18 cellular contexts compared by ENCODE assay signal in genomic region chr3:184485906-184486305, GRCh38.
DNase-seq lines count a peak whose midpoint lies in the region; ATAC-seq and TF ChIP-seq lines count a peak whose summit lies in the region.
"Had no signal": no experiment of that assay in that cellular context is flagged by ENCODE, and none has a peak within 500 bp of the region (broad histone marks: within the 10 kb centered on the region; RNA-seq: fewer than 3 reads in every experiment).

No MANE protein-coding gene starts in this region.

- H3K27ac Mint-ChIP-seq in activated CD8-positive, alpha-beta T cell treated with anti-CD3 and anti-CD28 coated beads, Interleukin-2, amount 10 ng/mL, durations not matched to agents 7 days and 5 days = no peak overlapping the region
- H3K27ac Mint-ChIP-seq: CD4-positive, CD25-positive, alpha-beta regulatory T cell; CD8-positive, alpha-beta memory T cell had no signal

- no peaks in the 10 kb centered on the region for H3K27me3 ChIP-seq in right atrium auricular region

- H3K4me1 ChIP-seq in right atrium auricular region (no peaks in the 10 kb centered on the region), HEK293 (ENCODE audit: control insufficient read depth, insufficient read depth, low read length) (peaks cover 7% of the 10 kb centered on the region)

- no peaks in the 10 kb centered on the region for H3K9me3 Mint-ChIP-seq in activated CD8-positive, alpha-beta T cell treated with anti-CD3 and anti-CD28 coated beads, Interleukin-2, amount 10 ng/mL, durations not matched to agents 7 days and 5 days (ENCODE audit: insufficient read depth)
- H3K9me3 Mint-ChIP-seq: CD4-positive, CD25-positive, alpha-beta regulatory T cell; CD8-positive, alpha-beta memory T cell had no signal

- H3K9me3 ChIP-seq in right atrium auricular region (no peaks in the 10 kb centered on the region), HEK293 (ENCODE audit: control insufficient read depth, insufficient read depth, low read depth, low read length) (no peaks in the 10 kb centered on the region), SK-N-MC (ENCODE audit: low read depth, low read length) (no peaks in the 10 kb centered on the region)
- H3K9me3 ChIP-seq: BE2C had no signal

- no peak overlapping the region for H3K4me3 ChIP-seq in right atrium auricular region
- H3K4me3 ChIP-seq in HEK293 (ENCODE audit: low read depth, low read length) = no peak overlapping the region
- H3K4me3 ChIP-seq in SK-N-MC = peak overlapping the region; percentile 43; the same call in 1 of the 2 replicates

- CTCF ChIA-PET in HEK293 (lab: Yijun Ruan, JAX) = no interaction called here
- CTCF ChIA-PET in activated CD8-positive, alpha-beta T cell treated with anti-CD3 and anti-CD28 coated beads, Interleukin-2, amount 10 ng/mL, durations not matched to agents 7 days and 5 days (lab: Charles Lee) = interaction anchor here (1.5 kb wide), 1 partner anchor 28 kb away, joined by 3 read pairs; no protein-coding TSS in a partner anchor

- no peaks in the 10 kb centered on the region for H3K36me3 Mint-ChIP-seq in activated CD8-positive, alpha-beta T cell treated with anti-CD3 and anti-CD28 coated beads, Interleukin-2, amount 10 ng/mL, durations not matched to agents 7 days and 5 days (ENCODE audit: low read depth)
- H3K36me3 Mint-ChIP-seq: CD4-positive, CD25-positive, alpha-beta regulatory T cell; CD8-positive, alpha-beta memory T cell had no signal

- intact Hi-C loops in left ventricle myocardium superior (cut with micrococcal nuclease) = no loop called here

- POLR2A ChIA-PET in HEK293 (lab: Yijun Ruan, JAX) = no interaction called here
- POLR2A ChIA-PET in activated CD8-positive, alpha-beta T cell treated with anti-CD3 and anti-CD28 coated beads, Interleukin-2, amount 10 ng/mL, durations not matched to agents 7 days and 5 days (lab: Charles Lee) = no interaction called here

- no peaks in the 10 kb centered on the region for H3K4me1 Mint-ChIP-seq in activated CD8-positive, alpha-beta T cell treated with anti-CD3 and anti-CD28 coated beads, Interleukin-2, amount 10 ng/mL, durations not matched to agents 7 days and 5 days (ENCODE audit: low read depth)
- H3K4me1 Mint-ChIP-seq: CD4-positive, CD25-positive, alpha-beta regulatory T cell; CD8-positive, alpha-beta memory T cell had no signal

- H3K4me3 Mint-ChIP-seq in activated CD8-positive, alpha-beta T cell treated with anti-CD3 and anti-CD28 coated beads, Interleukin-2, amount 10 ng/mL, durations not matched to agents 7 days and 5 days = no peak overlapping the region
- H3K4me3 Mint-ChIP-seq: CD4-positive, CD25-positive, alpha-beta regulatory T cell; CD8-positive, alpha-beta memory T cell had no signal

- TF ChIP-seq CTCF in right atrium auricular region (IDR thresholded peaks at IDR 0.05) = no peak
- no peak for TF ChIP-seq CTCF in HEK293 (tag by site-specific recombination; IDR thresholded peaks at IDR 0.05)

- peaks cover 25% of the 10 kb centered on the region for H3K27me3 Mint-ChIP-seq in activated CD8-positive, alpha-beta T cell treated with anti-CD3 and anti-CD28 coated beads, Interleukin-2, amount 10 ng/mL, durations not matched to agents 7 days and 5 days (ENCODE audit: low read depth)

- no peaks in the 10 kb centered on the region for H3K36me3 ChIP-seq in right atrium auricular region
- no peaks in the 10 kb centered on the region for H3K36me3 ChIP-seq in HEK293 (ENCODE audit: control insufficient read depth in 2 of 2, insufficient read depth in 1 of 2, low read length in 2 of 2)
- no peaks in the 10 kb centered on the region for H3K36me3 ChIP-seq in SK-N-MC (ENCODE audit: insufficient read depth, low read length)
- H3K36me3 ChIP-seq: BE2C had no signal

- ATAC-seq in left ventricle myocardium superior = no peak
- no peak for ATAC-seq in activated CD8-positive, alpha-beta T cell treated with anti-CD3 and anti-CD28 coated beads, Interleukin-2, amount 10 ng/mL, durations not matched to agents 7 days and 5 days

- no peak overlapping the region for H3K27ac ChIP-seq in right atrium auricular region
- no peak overlapping the region for H3K27ac ChIP-seq in HEK293 (ENCODE audit: extremely low read depth, low read depth, low read length)
- peak overlapping the region; percentile 96 for H3K27ac ChIP-seq in SK-N-MC
- H3K27ac ChIP-seq: HL-60 had no signal

- DNase-seq in right atrium auricular region (ENCODE audit: low spot score) (peak; percentile 7), left ventricle myocardium superior (no peak), SK-N-MC (ENCODE audit: low read depth, low spot score) (no peak), fibroblast of gingiva (ENCODE audit: low read depth) (peak; percentile 17), inferior parietal cortex (ENCODE audit: extremely low spot score) (no peak), activated gamma-delta T cell treated with Interleukin-2 at 50 U/mL for 16 hours (no peak)
- no peak for DNase-seq in activated CD8-positive, alpha-beta T cell treated with anti-CD3 and anti-CD28 coated beads, Interleukin-2, amount 10 ng/mL, durations not matched to agents 7 days and 5 days
- DNase-seq: BE2C; CD4-positive, CD25-positive, alpha-beta regulatory T cell; CD8-positive, alpha-beta memory T cell; COR-L47; DMS153; DMS79; GDM1; GOT3; H7 had no signal

- no peak overlapping the region for H3K9ac ChIP-seq in SK-N-MC (ENCODE audit: insufficient read length)

TF ChIP-seq in HEK293, 187 proteins besides CTCF, POLR2A, EP300 and RAD21:
- TF ChIP-seq ZNF121 (tag by site-specific recombination; IDR thresholded peaks at IDR 0.05) = no peak
- 0 out of 2 replicates have a peak, but pooled peaks have one; percentile 37 for TF ChIP-seq ZNF146 (tag by site-specific recombination; IDR thresholded peaks at IDR 0.05)
- TF ChIP-seq ZNF423 (tag by site-specific recombination; IDR thresholded peaks at IDR 0.05) = no peak

Comparison
In these comparisons a context has a peak if more than half of its experiments do, and no peak if none do; other contexts are left out.
1. DNase-seq: peak in right atrium auricular region (single experiment) and fibroblast of gingiva (single experiment); none in left ventricle myocardium superior (single experiment), SK-N-MC (single experiment), inferior parietal cortex (single experiment), activated CD8-positive, alpha-beta T cell treated with anti-CD3 and anti-CD28 coated beads, Interleukin-2, amount 10 ng/mL, durations not matched to agents 7 days and 5 days (single experiment) and activated gamma-delta T cell treated with Interleukin-2 at 50 U/mL for 16 hours (single experiment).